7 cellular contexts compared by ENCODE assay signal in genomic region chr18:55234366-55235093, GRCh38.
A peak's percentile ranks its signal among the peaks of the same experiment; 100 is the strongest.
DNase-seq lines count a peak whose midpoint lies in the region; ATAC-seq, FAIRE-seq and TF ChIP-seq lines count a peak whose summit lies in the region.

No MANE protein-coding gene starts in this region.

- CTCF ChIA-PET in SK-N-SH (lab: Yijun Ruan, JAX) (interaction anchor here (0.5 to 3.5 kb wide), 77 partner anchors 9 to 1342 kb away, joined by 3 to 36 read pairs (median 5); no protein-coding TSS in a partner anchor), K562 (lab: Yijun Ruan, JAX; ENCODE audit: low intra/inter-chr PET ratio) (interaction anchor here (2.1 to 2.2 kb wide), 2 partner anchors 547 to 1342 kb away, joined by 8 to 10 read pairs; no protein-coding TSS in a partner anchor)

- intact Hi-C loops in K562 (cut with micrococcal nuclease): loop anchor here (1.0 to 10.0 kb wide), 4 partner anchors 41 to 1343 kb away; no protein-coding TSS in a partner anchor

- peaks cover 12% of the 10 kb centered on the region for H3F3A ChIP-seq in SK-N-SH (replicated peaks; ENCODE audit: insufficient read depth)

- H3K4me1 ChIP-seq in SK-N-SH (ENCODE audit: control insufficient read depth in 1 of 2, insufficient read depth in 2 of 2, low read depth in 1 of 2, low read length in 1 of 2): peaks cover 6 to 21% of the 10 kb centered on the region in 2 experiments; a peak in 3 of 4 replicates
- H3K4me1 ChIP-seq in K562 (replicated peaks in 1 of 2; ENCODE audit: control insufficient read depth in 2 of 2, insufficient read depth in 2 of 2, low read length in 2 of 2): no peaks in the 10 kb centered on the region
- H3K4me1 ChIP-seq in iPS DF 6.9 (ENCODE audit: control insufficient read depth, insufficient read depth, low read length): no peaks in the 10 kb centered on the region
- H3K4me1 ChIP-seq in small intestine (ENCODE audit: control insufficient read depth in 2 of 2, insufficient read depth in 1 of 2, low read depth in 1 of 2, low read length in 1 of 2): no peaks in the 10 kb centered on the region

- FAIRE-seq in K562 (lab: Jason Lieb, UNC) (peak; percentile 95), small intestine (lab: Jason Lieb, UNC) (no peak)

- POLR2A ChIA-PET in SK-N-SH (lab: Yijun Ruan, JAX) (interaction anchor here (0.5 to 2.1 kb wide), 7 partner anchors 65 to 545 kb away, joined by 3 to 13 read pairs (median 4); no protein-coding TSS in a partner anchor), K562 (lab: Yijun Ruan, JAX) (interaction anchor here (0.6 kb wide), 2 partner anchors 689 to 1437 kb away, joined by 3 read pairs; no protein-coding TSS in a partner anchor)

- H3K9me1 ChIP-seq in K562 (ENCODE audit: control insufficient read depth, insufficient read depth, low read length): no peaks in the 10 kb centered on the region

- H3K36me3 ChIP-seq in SK-N-SH (replicated peaks in 1 of 2; ENCODE audit: control insufficient read depth in 1 of 2, insufficient read depth in 2 of 2, low read length in 1 of 2): peaks cover 61 to 71% of the 10 kb centered on the region in 2 experiments
- peaks cover 17% of the 10 kb centered on the region; the same call in 2 of the 3 replicates for H3K36me3 ChIP-seq in K562 (ENCODE audit: control insufficient read depth, insufficient read depth, low read length)
- H3K36me3 ChIP-seq in iPS DF 6.9 (ENCODE audit: control insufficient read depth, insufficient read depth, low read length): no peaks in the 10 kb centered on the region; the same call in 1 of the 2 replicates
- H3K36me3 ChIP-seq in small intestine (ENCODE audit: control insufficient read depth in 2 of 2, insufficient read depth in 2 of 2, low read length in 2 of 2): no peaks in the 10 kb centered on the region

- TF ChIP-seq POLR2A in GM18505 (IDR thresholded peaks at IDR 0.05; ENCODE audit: borderline replicate concordance, extremely low read depth, insufficient read depth, insufficient read length) (no peak), K562 (conservative IDR thresholded peaks at IDR 0.05) (no peak)

- H3K79me2 ChIP-seq in SK-N-SH (ENCODE audit: insufficient read depth): peaks cover 8% of the 10 kb centered on the region; the same call in 1 of the 2 replicates
- H3K79me2 ChIP-seq in K562 (ENCODE audit: control insufficient read depth, insufficient read depth, low read length): no peaks in the 10 kb centered on the region

- WGBS in SK-N-SH (ENCODE audit: low lambda C conversion rate): 38% methylated on average over 18 of the region's 21 CpGs
- WGBS in K562 (ENCODE audit: insufficient coverage, low coverage, missing lambda C conversion rate): 30% methylated on average over 21 of the region's 21 CpGs
- no CpG with 5 or more reads among the region's 21 CpGs for WGBS in iPS DF 6.9 (ENCODE audit: insufficient coverage, insufficient read length)
- WGBS in small intestine, 3 donors: 31 to 37% (median 32%) methylated on average over 21 of the region's 21 CpGs

- H3K27ac ChIP-seq in SK-N-SH (ENCODE audit: low read depth in 2 of 2, low read length in 1 of 2) (peak overlapping the region in 1 of 2 experiments; percentile 80; a peak in 2 of 4 replicates), K562 (ENCODE audit: extremely low read depth, low read depth, low read length) (no peak overlapping the region), iPS DF 6.9 (ENCODE audit: low read length) (no peak overlapping the region), small intestine (ENCODE audit: low read depth in 1 of 2, low read length in 1 of 2) (peak overlapping the region in 1 of 2 donors; percentile 47)

- H3K9me2 ChIP-seq in SK-N-SH: no peaks in the 10 kb centered on the region

- H3K4me2 ChIP-seq in SK-N-SH: peak overlapping the region; percentile 22; the same call in 1 of the 2 replicates
- no peak overlapping the region for H3K4me2 ChIP-seq in K562 (ENCODE audit: insufficient read depth, low read length)

- H3K27me3 ChIP-seq in SK-N-SH (ENCODE audit: insufficient read depth) (no peaks in the 10 kb centered on the region), K562 (ENCODE audit: control insufficient read depth in 2 of 2, insufficient read depth in 2 of 2, low read length in 2 of 2) (no peaks in the 10 kb centered on the region), iPS DF 6.9 (ENCODE audit: control insufficient read depth, insufficient read depth, low read length) (no peaks in the 10 kb centered on the region), small intestine (ENCODE audit: control insufficient read depth in 2 of 2, insufficient read depth in 2 of 2, low read length in 2 of 2) (no peaks in the 10 kb centered on the region)

- H3K4me3 ChIP-seq in SK-N-SH (ENCODE audit: low read depth in 2 of 2, low read length in 1 of 2) (no peak overlapping the region; a peak in 1 of 4 replicates), K562 (no peak overlapping the region), iPS DF 6.9 (ENCODE audit: low read length) (no peak overlapping the region), small intestine (ENCODE audit: low read depth in 1 of 2, low read length in 2 of 2) (no peak overlapping the region)

- TF ChIP-seq CTCF in SK-N-SH (IDR thresholded peaks at IDR 0.05) (peak; percentile 89), K562 (IDR thresholded peaks at IDR 0.05 in 2 of 3, conservative IDR thresholded peaks at IDR 0.05 in 1 of 3; ENCODE audit: insufficient read depth in 2 of 3, low read depth in 1 of 3, low read length in 3 of 3) (peak; percentile 72 to 81 (median 78))

- in situ Hi-C loops in K562 (cut with MboI): loop anchor here (25.0 kb wide), 2 partner anchors 553 to 1328 kb away; no protein-coding TSS in a partner anchor

- no peak overlapping the region for H2AFZ ChIP-seq in SK-N-SH (ENCODE audit: low read depth)
- peak overlapping the region; percentile 22; the same call in 1 of the 2 replicates for H2AFZ ChIP-seq in K562 (ENCODE audit: low read depth, low read length)

- H4K20me1 ChIP-seq in SK-N-SH (ENCODE audit: insufficient read depth) (no peaks in the 10 kb centered on the region), K562 (replicated peaks; ENCODE audit: control insufficient read depth, insufficient read depth, low read length) (no peaks in the 10 kb centered on the region)

- H3K9me3 ChIP-seq in SK-N-SH: no peaks in the 10 kb centered on the region
- H3K9me3 ChIP-seq in K562 (replicated peaks; ENCODE audit: control insufficient read depth, insufficient read depth, low read depth, low read length): no peaks in the 10 kb centered on the region
- H3K9me3 ChIP-seq in iPS DF 6.9 (ENCODE audit: control insufficient read depth, insufficient read depth, low read length): no peaks in the 10 kb centered on the region
- no peaks in the 10 kb centered on the region for H3K9me3 ChIP-seq in small intestine (ENCODE audit: control insufficient read depth, low read depth)

- H3K9ac ChIP-seq in SK-N-SH (no peak overlapping the region), K562 (ENCODE audit: insufficient read depth in 1 of 2, low read depth in 2 of 2, low read length in 2 of 2) (no peak overlapping the region)

- peak; percentile 96 for TF ChIP-seq RAD21 in SK-N-SH (IDR thresholded peaks at IDR 0.05; ENCODE audit: low read length)
- peak; percentile 69 to 88 for TF ChIP-seq RAD21 in K562 (CRISPR knock-in tag; conservative IDR thresholded peaks at IDR 0.05 in 1 of 2, IDR thresholded peaks at IDR 0.05 in 1 of 2)

- DNase-seq in NCI-H1417 (lab: John Stamatoyannopoulos, UW): peak; percentile 84 to 99 (median 93)
- DNase-seq in SK-N-SH: peak; percentile 52
- DNase-seq in K562 (ENCODE audit: extremely low read depth in 1 of 4, low spot score in 3 of 4): peak; percentile 48 to 79 (median 52)
- peak; percentile 60 for DNase-seq in iPS DF 6.9 (ENCODE audit: low read depth, low spot score)
- peak; percentile 74 for DNase-seq in small intestine

- no TSS peak for BruUV-seq in K562 (replicated peaks; lab: Mats Ljungman, UMichigan)

- ATAC-seq in GM18505 (IDR thresholded peaks at IDR 0.05; ENCODE audit: unreplicated experiment) (peak; percentile 80), HG02840 (IDR thresholded peaks at IDR 0.05; ENCODE audit: low FRiP score, unreplicated experiment) (peak; percentile 44), K562 (peak; percentile 93)

- TF ChIP-seq EP300 in SK-N-SH (IDR thresholded peaks at IDR 0.05; ENCODE audit: borderline replicate concordance in 1 of 2, low read depth in 1 of 2, low read length in 1 of 2): no peak; a peak in 1 of 4 replicates
- no peak for TF ChIP-seq EP300 in K562 (IDR thresholded peaks at IDR 0.05; ENCODE audit: low read length)

TF ChIP-seq in SK-N-SH, 30 proteins besides CTCF, POLR2A, EP300 and RAD21 (continues in another document):
- TF ChIP-seq SMC3 (IDR thresholded peaks at IDR 0.05; ENCODE audit: low read depth, low read length) (peak; percentile 78), FOSL2 (IDR thresholded peaks at IDR 0.05; ENCODE audit: borderline replicate concordance, low read depth) (no peak), RCOR1 (IDR thresholded peaks at IDR 0.05; ENCODE audit: low read length) (peak; percentile 45; the same call in 1 of the 2 replicates), TAF1 (IDR thresholded peaks at IDR 0.05; ENCODE audit: borderline replicate concordance, low read depth, low read length) (no peak), MXI1 (IDR thresholded peaks at IDR 0.05; ENCODE audit: low read depth, low read length) (peak; percentile 71; the same call in 1 of the 2 replicates), MEF2A (IDR thresholded peaks at IDR 0.05; ENCODE audit: borderline replicate concordance, low read depth) (no peak), EZH2phosphoT487 (IDR thresholded peaks at IDR 0.05; ENCODE audit: borderline replicate concordance, low read depth) (no peak)
- TF ChIP-seq, protein P1, sequence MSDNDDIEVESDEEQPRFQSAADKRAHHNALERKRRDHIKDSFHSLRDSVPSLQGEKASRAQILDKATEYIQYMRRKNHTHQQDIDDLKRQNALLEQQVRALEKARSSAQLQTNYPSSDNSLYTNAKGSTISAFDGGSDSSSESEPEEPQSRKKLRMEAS (IDR thresholded peaks at IDR 0.05; ENCODE audit: low read depth): no peak

TF ChIP-seq in K562, 482 proteins besides CTCF, POLR2A, EP300 and RAD21 (continues in another document):
- peak; percentile 46; the same call in 1 of the 2 replicates for TF ChIP-seq ARID2 (IDR thresholded peaks at IDR 0.05)
- 0 out of 2 replicates have a peak, but pooled peaks have one; percentile 31 for TF ChIP-seq DEAF1 (CRISPR knock-in tag; IDR thresholded peaks at IDR 0.05)
- 0 out of 2 replicates have a peak, but pooled peaks have one; percentile 44 for TF ChIP-seq XRCC5 (IDR thresholded peaks at IDR 0.05; ENCODE audit: low read depth, low read length)
- TF ChIP-seq ZNF695 (CRISPR knock-in tag; IDR thresholded peaks at IDR 0.05): no peak
